ENCODE assay signal across 1 cellular context in the genomic region with DNA sequence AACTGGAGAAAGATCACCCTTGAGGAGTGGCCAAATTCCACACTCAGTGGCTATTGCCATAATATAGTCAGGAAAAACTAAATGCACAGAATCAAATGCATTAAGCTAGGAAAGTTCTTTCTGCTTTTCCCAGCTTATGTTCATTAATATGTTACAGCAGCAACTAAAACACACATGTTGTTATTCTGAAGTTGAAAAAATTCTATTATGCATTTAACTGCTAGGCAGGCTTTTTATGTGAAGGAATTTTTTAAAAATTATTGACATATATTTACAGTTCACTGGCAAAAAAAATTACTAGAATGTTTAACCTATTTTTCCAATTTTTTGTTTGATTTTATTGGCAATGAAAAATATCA.
TF ChIP-seq lines count a peak whose summit lies in the region.

No MANE protein-coding gene starts in this region.

TF ChIP-seq in A549, 52 proteins besides CTCF, POLR2A, EP300 and RAD21 (continued from another document):
- TF ChIP-seq, protein P1, sequence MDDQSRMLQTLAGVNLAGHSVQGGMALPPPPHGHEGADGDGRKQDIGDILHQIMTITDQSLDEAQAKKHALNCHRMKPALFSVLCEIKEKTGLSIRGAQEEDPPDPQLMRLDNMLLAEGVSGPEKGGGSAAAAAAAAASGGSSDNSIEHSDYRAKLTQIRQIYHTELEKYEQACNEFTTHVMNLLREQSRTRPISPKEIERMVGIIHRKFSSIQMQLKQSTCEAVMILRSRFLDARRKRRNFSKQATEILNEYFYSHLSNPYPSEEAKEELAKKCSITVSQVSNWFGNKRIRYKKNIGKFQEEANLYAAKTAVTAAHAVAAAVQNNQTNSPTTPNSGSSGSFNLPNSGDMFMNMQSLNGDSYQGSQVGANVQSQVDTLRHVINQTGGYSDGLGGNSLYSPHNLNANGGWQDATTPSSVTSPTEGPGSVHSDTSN (IDR thresholded peaks at IDR 0.05): no peak
- no peak for TF ChIP-seq ZNF302 (CRISPR knock-in tag; IDR thresholded peaks at IDR 0.05)
